Comparison of ENCODE assay signal across 15 cellular contexts in the genomic region with DNA sequence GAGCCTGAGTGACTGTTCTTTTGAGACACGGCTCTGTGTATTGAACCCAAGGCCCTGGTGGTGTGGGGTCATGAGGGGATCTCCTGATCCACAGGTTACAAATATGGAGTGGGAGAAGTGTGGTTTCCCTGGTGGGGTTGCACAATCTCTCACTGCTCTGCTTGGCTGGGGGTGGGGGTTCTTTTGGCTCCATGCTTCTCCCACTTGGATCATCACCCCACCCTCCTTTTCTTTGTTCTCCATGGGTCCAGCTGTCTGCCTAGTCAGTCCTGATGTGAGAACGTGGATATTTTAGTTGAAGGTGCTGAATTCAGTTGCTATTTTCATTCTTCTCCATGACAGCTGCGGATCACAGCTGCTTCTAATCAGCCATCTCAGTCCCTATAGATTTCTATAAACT.
"Had no signal": no experiment of that assay in that cellular context is flagged by ENCODE, and none has a peak within 500 bp of the region (broad histone marks: within the 10 kb centered on the region; RNA-seq: fewer than 3 reads in every experiment).

No MANE protein-coding gene starts in this region.

- H3K4me1 Mint-ChIP-seq: brain, WTC11 had no signal

- DNase-seq: activated CD4-positive, alpha-beta T cell treated with anti-CD3 and anti-CD28 coated beads for 48 hours; activated CD8-positive, alpha-beta memory T cell treated with anti-CD3 and anti-CD28 coated beads for 24 hours; activated naive CD4-positive, alpha-beta T cell treated with anti-CD3 and anti-CD28 coated beads, Interleukin-2, amount 10 ng/mL, durations not matched to agents 7 days and 5 days; activated T-cell treated with anti-CD3 and anti-CD28 coated beads for 4 hours; heart right ventricle had no signal

- FAIRE-seq: endometrium, frontal cortex had no signal

- H3K4me3 ChIP-seq: heart right ventricle, smooth muscle cell had no signal

- H3K4me3 Mint-ChIP-seq: activated naive CD4-positive, alpha-beta T cell treated with anti-CD3 and anti-CD28 coated beads, Interleukin-2, amount 10 ng/mL, durations not matched to agents 7 days and 5 days; activated T-helper 17 cell treated with anti-CD3 and anti-CD28 coated beads, Interleukin-2, amount 50 U/mL, for 72 hours; brain; stimulated activated memory B cell treated with anti-CD40 and anti-IgM and Interleukin-4, amounts not matched to agents 10 μg/mL and 1 μg/mL and 100 μg/mL, for 72 hours; T-helper 1 cell treated with Interleukin-12 subunit alpha and Interleukin-12 subunit beta and Interleukin-4 antibody, amounts not matched to agents 30 μg/mL and 1 μg/mL, for 36 hours; type B pancreatic cell; WTC11 had no signal

- H3K27me3 ChIP-seq: heart right ventricle had no signal

- H3K27ac Mint-ChIP-seq: activated naive CD4-positive, alpha-beta T cell treated with anti-CD3 and anti-CD28 coated beads, Interleukin-2, amount 10 ng/mL, durations not matched to agents 7 days and 5 days; activated T-helper 17 cell treated with anti-CD3 and anti-CD28 coated beads, Interleukin-2, amount 50 U/mL, for 72 hours; brain; stimulated activated memory B cell treated with anti-CD40 and anti-IgM and Interleukin-4, amounts not matched to agents 10 μg/mL and 1 μg/mL and 100 μg/mL, for 72 hours; T-helper 1 cell treated with Interleukin-12 subunit alpha and Interleukin-12 subunit beta and Interleukin-4 antibody, amounts not matched to agents 30 μg/mL and 1 μg/mL, for 36 hours; type B pancreatic cell; WTC11 had no signal

- H3K27me3 Mint-ChIP-seq: activated naive CD4-positive, alpha-beta T cell treated with anti-CD3 and anti-CD28 coated beads, Interleukin-2, amount 10 ng/mL, durations not matched to agents 7 days and 5 days; activated T-helper 17 cell treated with anti-CD3 and anti-CD28 coated beads, Interleukin-2, amount 50 U/mL, for 72 hours; stimulated activated memory B cell treated with anti-CD40 and anti-IgM and Interleukin-4, amounts not matched to agents 10 μg/mL and 1 μg/mL and 100 μg/mL, for 72 hours; type B pancreatic cell had no signal

- H3K4me2 ChIP-seq: smooth muscle cell had no signal

- H3K4me1 ChIP-seq: heart right ventricle had no signal

- ATAC-seq: activated T-helper 17 cell treated with anti-CD3 and anti-CD28 coated beads, Interleukin-2, amount 50 U/mL, for 72 hours; esophagus mucosa; heart right ventricle; stimulated activated memory B cell treated with anti-CD40 and anti-IgM and Interleukin-4, amounts not matched to agents 10 μg/mL and 1 μg/mL and 100 μg/mL, for 72 hours; WTC11 had no signal

- H3K27ac ChIP-seq: heart right ventricle had no signal
